In genomic region chr2:135055182-135055786, GRCh38 we compare ENCODE assay signal across 13 cellular contexts. TPM values are rescaled to one million over a fixed set of nuclear protein-coding genes. Genes with fewer than 3 reads are reported as not detected.
DNase-seq lines count a peak whose midpoint lies in the region; ATAC-seq and TF ChIP-seq lines count a peak whose summit lies in the region.
"Had no signal": no experiment of that assay in that cellular context is flagged by ENCODE, and none has a peak within 500 bp of the region (broad histone marks: within the 10 kb centered on the region; RNA-seq: fewer than 3 reads in every experiment).

No MANE protein-coding gene starts in this region.

- peaks cover 61% of the 10 kb centered on the region for H4K20me1 ChIP-seq in smooth muscle cell (ENCODE audit: low read depth)

- peaks cover 6% of the 10 kb centered on the region for H3K36me3 ChIP-seq in smooth muscle cell (ENCODE audit: low read depth)
- H3K36me3 ChIP-seq: colonic mucosa had no signal

- peaks cover 20% of the 10 kb centered on the region for H3K36me3 Mint-ChIP-seq in activated T-cell treated with anti-CD3 and anti-CD28 coated beads, Interleukin-2, amount 50 U/mL, for 4 hours (ENCODE audit: insufficient read depth)

- peak overlapping the region; percentile 97 for H3K4me3 Mint-ChIP-seq in activated T-cell treated with anti-CD3 and anti-CD28 coated beads, Interleukin-2, amount 50 U/mL, for 4 hours

- H3K9ac ChIP-seq in smooth muscle cell (ENCODE audit: low read depth), result no peak overlapping the region

- no peak for DNase-seq in activated T-cell treated with anti-CD3 and anti-CD28 coated beads, Interleukin-2, amount 50 U/mL, for 4 hours
- DNase-seq in activated T-cell treated with anti-CD3 and anti-CD28 coated beads, Interleukin-2, amount 50 U/mL, for 48 hours, result no peak
- peak; percentile 62 for DNase-seq in fibroblast of gingiva (ENCODE audit: low read depth)
- DNase-seq in smooth muscle cell (lab: John Stamatoyannopoulos, UW; ENCODE audit: unreplicated experiment), result no peak
- DNase-seq in ecto neural progenitor cell (ENCODE audit: low spot score), result no peak
- DNase-seq: activated CD4-positive, alpha-beta T cell treated with anti-CD3 and anti-CD28 coated beads, Interleukin-2, amount 50 U/mL, for 48 hours; colonic mucosa; NCI-H1417; posterior cingulate gyrus had no signal

- H3K4me1 Mint-ChIP-seq in activated T-cell treated with anti-CD3 and anti-CD28 coated beads, Interleukin-2, amount 50 U/mL, for 4 hours (ENCODE audit: low read depth), result peaks cover 53% of the 10 kb centered on the region

- H3K4me3 ChIP-seq in smooth muscle cell, result no peak overlapping the region
- H3K4me3 ChIP-seq: colonic mucosa had no signal

- no peaks in the 10 kb centered on the region for H3F3A ChIP-seq in smooth muscle cell (ENCODE audit: low read depth)

- H2AFZ ChIP-seq in smooth muscle cell (ENCODE audit: low read depth), result no peak overlapping the region

- no peak for TF ChIP-seq CTCF in smooth muscle cell (IDR thresholded peaks at IDR 0.05; ENCODE audit: borderline replicate concordance, insufficient read depth, poor library complexity, severe bottlenecking)

- no peaks in the 10 kb centered on the region for H3K27me3 ChIP-seq in smooth muscle cell (ENCODE audit: low read depth)
- H3K27me3 ChIP-seq: colonic mucosa had no signal

- WGBS in smooth muscle cell (ENCODE audit: low lambda C conversion rate), result 15% methylated on average over 2 of the region's 2 CpGs

- no peaks in the 10 kb centered on the region for H3K9me3 ChIP-seq in smooth muscle cell (replicated peaks; ENCODE audit: low read depth)
- H3K9me3 ChIP-seq: colonic mucosa had no signal

- H3K27ac ChIP-seq in smooth muscle cell (ENCODE audit: low read depth), result peak overlapping the region; percentile 96
- H3K27ac ChIP-seq: colonic mucosa had no signal

- ATAC-seq in activated T-cell treated with anti-CD3 and anti-CD28 coated beads, Interleukin-2, amount 50 U/mL, for 4 hours, result no peak
- ATAC-seq in SK-N-SH treated with all-trans-retinoic acid at 6 μM for 48 hours (peak; percentile 75), GM21619 (IDR thresholded peaks at IDR 0.05; ENCODE audit: unreplicated experiment) (no peak), HG02588 (IDR thresholded peaks at IDR 0.05; ENCODE audit: unreplicated experiment) (no peak)

- peaks cover 16% of the 10 kb centered on the region for H3K4me1 ChIP-seq in smooth muscle cell (ENCODE audit: low read depth)
- H3K4me1 ChIP-seq: colonic mucosa had no signal

- H3K9me3 Mint-ChIP-seq in activated T-cell treated with anti-CD3 and anti-CD28 coated beads, Interleukin-2, amount 50 U/mL, for 4 hours, result no peaks in the 10 kb centered on the region

- no peaks in the 10 kb centered on the region for H3K27me3 Mint-ChIP-seq in activated T-cell treated with anti-CD3 and anti-CD28 coated beads, Interleukin-2, amount 50 U/mL, for 4 hours (ENCODE audit: low read depth)
- H3K27me3 Mint-ChIP-seq: B cell had no signal

- H3K79me2 ChIP-seq in smooth muscle cell (ENCODE audit: low read depth), result peaks cover 69% of the 10 kb centered on the region

- H3K4me2 ChIP-seq in smooth muscle cell, result peak overlapping the region; percentile 90

TF ChIP-seq in SK-N-SH treated with all-trans-retinoic acid at 6 μM for 48 hours, 23 proteins besides CTCF, POLR2A, EP300 and RAD21:
- TF ChIP-seq PPARA (CRISPR knock-in tag; IDR thresholded peaks at IDR 0.05; ENCODE audit: borderline replicate concordance), result no peak
- no peak for TF ChIP-seq CREB5 (CRISPR knock-in tag; IDR thresholded peaks at IDR 0.05; ENCODE audit: low read depth)
- TF ChIP-seq ZFP3 (CRISPR knock-in tag; IDR thresholded peaks at IDR 0.05), result no peak

RNA-seq across cellular contexts. Expression of gene RAB3GAP1, which starts 3.2 kb away (rescaled TPM):
- total RNA-seq in activated T-cell treated with anti-CD3 and anti-CD28 coated beads, Interleukin-2, amount 50 U/mL, for 4 hours, result 10 to 100 TPM; 33.4 to 38.6 (median 36.7) TPM
- total RNA-seq in smooth muscle cell, result 39.8 and 58.5 TPM in 2 replicates
- polyA plus RNA-seq in smooth muscle cell, result 14.6 and 18.3 TPM in 2 replicates

RNA-seq across cellular contexts. Expression of gene MAP3K19, which starts 8.0 kb away (rescaled TPM):
- not detected for total RNA-seq in activated T-cell treated with anti-CD3 and anti-CD28 coated beads, Interleukin-2, amount 50 U/mL, for 4 hours
- not detected in 2 replicates for total RNA-seq in smooth muscle cell
- polyA plus RNA-seq in smooth muscle cell, result 0.14 TPM in 1 of 2 replicates, not detected in the other
- total RNA-seq: B cell, colonic mucosa had no signal
